Comparison of ENCODE assay signal across 8 cellular contexts in the genomic region with DNA sequence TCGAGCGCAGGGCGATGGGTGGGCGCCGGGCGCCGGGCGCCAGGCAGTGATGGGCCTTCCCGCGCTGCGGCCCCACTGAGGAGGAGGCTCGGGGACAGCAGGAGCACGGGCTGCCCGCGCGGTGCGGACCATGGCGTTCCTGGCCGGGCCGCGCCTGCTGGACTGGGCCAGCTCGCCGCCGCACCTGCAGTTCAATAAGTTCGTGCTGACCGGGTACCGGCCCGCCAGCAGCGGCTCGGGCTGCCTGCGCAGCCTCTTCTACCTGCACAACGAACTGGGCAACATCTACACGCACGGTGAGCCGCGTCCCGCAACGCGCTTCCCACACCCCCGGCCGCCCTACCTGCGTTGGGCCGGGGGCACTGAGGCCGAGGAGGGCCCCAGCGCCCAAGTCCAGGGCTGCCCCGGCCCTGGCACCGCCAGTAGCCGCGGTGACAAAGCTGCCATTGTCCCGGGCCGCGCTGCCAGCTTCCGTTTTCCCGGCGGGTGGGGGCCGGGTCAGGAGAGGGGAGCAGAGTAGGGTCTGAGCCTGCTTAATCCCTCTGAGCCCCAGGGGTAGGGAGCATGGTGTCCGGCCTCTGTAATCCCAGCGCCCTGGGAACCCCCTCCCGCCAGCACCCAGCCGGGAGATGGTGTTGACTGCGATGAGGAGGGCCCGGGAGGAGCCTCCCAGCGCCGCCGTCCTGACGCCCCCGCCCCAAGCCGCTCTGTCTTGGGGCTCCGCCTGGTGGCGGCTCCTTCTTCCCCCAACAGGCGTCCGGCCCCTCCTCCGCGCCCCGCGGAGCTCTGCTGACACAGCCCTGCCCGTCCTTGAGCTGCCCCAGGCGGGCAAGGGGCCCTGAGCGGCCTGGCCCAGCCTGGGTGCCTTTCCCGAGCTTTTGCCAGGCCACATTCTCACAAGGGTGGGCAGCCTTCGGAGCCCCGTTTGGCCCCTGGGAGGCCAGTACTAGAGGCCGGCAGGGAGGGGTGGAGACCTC. TPM values are rescaled to one million over a fixed set of nuclear protein-coding genes. Genes with fewer than 3 reads are reported as not detected.
DNase-seq lines count a peak whose midpoint lies in the region; ATAC-seq and TF ChIP-seq lines count a peak whose summit lies in the region.

No MANE protein-coding gene starts in this region.

- 2% methylated on average over 83 of the region's 83 CpGs for WGBS in thymus

- H3K36me3 ChIP-seq in neuron (ENCODE audit: insufficient read depth, low read length) (peaks cover 26% of the 10 kb centered on the region), thymus (ENCODE audit: control insufficient read depth, insufficient read depth) (peaks cover 25% of the 10 kb centered on the region)

- POLR2A ChIA-PET in RWPE1 (lab: Yijun Ruan, JAX; ENCODE audit: low non-redundant PET): interaction anchor here (0.6 to 1.1 kb wide), 3 partner anchors 11 to 55 kb away, joined by 3 read pairs; a partner anchor contains a TSS

- H3K9me3 ChIP-seq in neuron (ENCODE audit: low read length) (no peaks in the 10 kb centered on the region), thymus (ENCODE audit: control insufficient read depth) (no peaks in the 10 kb centered on the region)

- peak; percentile 10 for ATAC-seq in GM18870 (IDR thresholded peaks at IDR 0.05; ENCODE audit: unreplicated experiment)

- TF ChIP-seq CTCF in AG09319 (IDR thresholded peaks at IDR 0.05; ENCODE audit: low read depth, low read length) (peak; percentile 44), RWPE1 (conservative IDR thresholded peaks at IDR 0.05; ENCODE audit: low read depth) (peak; percentile 64)

- H3K27me3 ChIP-seq in neuron (ENCODE audit: insufficient read depth, low read length) (no peaks in the 10 kb centered on the region), thymus (ENCODE audit: control insufficient read depth, insufficient read depth) (peaks cover 36% of the 10 kb centered on the region)

- H2AFZ ChIP-seq in neuron (ENCODE audit: low read depth, low read length): peak overlapping the region; percentile 91

- H3K4me3 ChIP-seq in neuron (ENCODE audit: low read length): peak overlapping the region; percentile 94
- peak overlapping the region; percentile 84 for H3K4me3 ChIP-seq in thymus (ENCODE audit: low read length)

- CTCF ChIA-PET in RWPE1 (lab: Yijun Ruan, JAX): interaction anchor here (0.6 to 1.6 kb wide), 9 partner anchors 8 to 829 kb away, joined by 3 to 8 read pairs (median 3); a partner anchor contains a TSS

- DNase-seq in AG09319 (ENCODE audit: extremely low read depth, low read depth): no peak
- peak; percentile 75 for DNase-seq in HT-29 (ENCODE audit: low spot score)
- peak; percentile 61 for DNase-seq in RWPE1 (ENCODE audit: low spot score)
- peak; percentile 46 for DNase-seq in activated effector memory CD4-positive, alpha-beta T cell treated with Interleukin-2 at 50 U/mL for 16 hours
- DNase-seq in foreskin melanocyte: peak; percentile 57

- peak overlapping the region; percentile 84 for H3K27ac ChIP-seq in RWPE1
- H3K27ac ChIP-seq in thymus (ENCODE audit: low read depth): peak overlapping the region; percentile 12

- H3K4me1 ChIP-seq in neuron (ENCODE audit: insufficient read depth, low read length): peaks cover 12% of the 10 kb centered on the region
- peaks cover 21% of the 10 kb centered on the region for H3K4me1 ChIP-seq in thymus (ENCODE audit: control insufficient read depth, insufficient read depth, low read length)

RNA-seq across cellular contexts. Expression of a gene that starts 0.7 kb away (rescaled TPM):
- 97.9 and 106 TPM in 2 replicates for total RNA-seq in HT-29 (2014; rRNA removed; shearing (Covaris generic))
- 9.5 TPM for polyA plus RNA-seq in thymus

RNA-seq across cellular contexts. Expression of a gene that starts 5.8 kb away (rescaled TPM):
- total RNA-seq in HT-29 (2014; rRNA removed; shearing (Covaris generic)): 0.08 and 0.31 TPM in 2 replicates
- polyA plus RNA-seq in thymus: 3.1 TPM

RNA-seq across cellular contexts. Expression of a gene that starts 10.4 kb away (rescaled TPM):
- total RNA-seq in HT-29 (2014; rRNA removed; shearing (Covaris generic)): 86.3 and 92.1 TPM in 2 replicates
- 5.3 TPM for polyA plus RNA-seq in thymus

RNA-seq across cellular contexts. Expression of a gene that starts 42.9 kb away (rescaled TPM):
- total RNA-seq in HT-29 (2014; rRNA removed; shearing (Covaris generic)): 2.6 and 4.7 TPM in 2 replicates
- 0.98 TPM for polyA plus RNA-seq in thymus

RNA-seq across cellular contexts. Expression of a gene that starts 48.1 kb away (rescaled TPM):
- not detected in 2 replicates for total RNA-seq in HT-29 (2014; rRNA removed; shearing (Covaris generic))
- polyA plus RNA-seq in thymus: 0.48 TPM
